In the genomic region with DNA sequence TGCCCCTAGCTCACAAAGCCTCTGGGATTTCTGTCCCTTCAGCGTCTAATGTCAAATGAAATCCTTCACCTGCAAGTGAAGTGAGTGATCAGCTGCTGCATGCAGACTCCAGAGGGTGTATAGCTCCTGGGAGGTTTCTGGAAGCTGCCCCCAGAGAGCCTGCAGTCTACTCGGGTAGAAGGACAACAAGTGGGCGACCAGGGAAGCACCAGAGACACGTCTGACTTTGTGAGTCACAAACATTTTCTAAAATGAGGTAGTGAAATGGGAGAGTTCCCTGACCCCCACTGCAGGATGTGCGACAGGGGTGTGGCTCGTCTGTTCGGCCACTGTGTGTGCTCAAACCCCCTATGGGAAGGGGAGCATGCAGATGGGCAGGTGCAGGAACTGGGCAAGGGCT, we compare ENCODE assay signal across 21 cellular contexts.
DNase-seq lines count a peak whose midpoint lies in the region; ATAC-seq and TF ChIP-seq lines count a peak whose summit lies in the region.
"Had no signal": no experiment of that assay in that cellular context is flagged by ENCODE, and none has a peak within 500 bp of the region (broad histone marks: within the 10 kb centered on the region; RNA-seq: fewer than 3 reads in every experiment).

No MANE protein-coding gene starts in this region.

- no peaks in the 10 kb centered on the region for H3K4me1 ChIP-seq in transverse colon
- H3K4me1 ChIP-seq: BLaER1, Caco-2 had no signal

- H3K36me3 ChIP-seq in transverse colon: no peaks in the 10 kb centered on the region
- H3K36me3 ChIP-seq: BLaER1 had no signal

- TF ChIP-seq POLR2A in transverse colon (IDR thresholded peaks at IDR 0.05): no peak

- H3K27me3 ChIP-seq in transverse colon: no peaks in the 10 kb centered on the region
- H3K27me3 ChIP-seq: BLaER1 had no signal

- H3K27ac ChIP-seq in coronary artery: no peak overlapping the region
- peak overlapping the region in 1 of 4 donors; percentile 30 for H3K27ac ChIP-seq in transverse colon
- H3K27ac ChIP-seq: BLaER1, KMS-11 had no signal

- no peaks in the 10 kb centered on the region for H3K9me3 Mint-ChIP-seq in osteocyte (ENCODE audit: unreplicated experiment)

- DNase-seq in coronary artery (ENCODE audit: low spot score): peak; percentile 60
- DNase-seq in osteocyte (ENCODE audit: extremely low spot score, unreplicated experiment): no peak
- peak; percentile 12 for DNase-seq in transverse colon
- DNase-seq in retina: no peak
- no peak for DNase-seq in SIG-M5 (lab: John Stamatoyannopoulos, UW)
- no peak for DNase-seq in NCI-H1092 (lab: John Stamatoyannopoulos, UW)
- DNase-seq in NCI-H187 (lab: John Stamatoyannopoulos, UW): no peak
- DNase-seq: ACHN; Caco-2; CD4-positive, alpha-beta memory T cell; DMS153; HFFc6; NCI-H1105; NCI-H2081; NCI-H2171 treated with DMSO at 0.1 percent for 48 hours; NCI-H526; PC-3; Right ventricle myocardium superior had no signal

- intact Hi-C loops in transverse colon (cut with DNase I; ENCODE audit: low total_unique reads): no loop called here

- TF ChIP-seq EP300 in transverse colon (IDR thresholded peaks at IDR 0.05; ENCODE audit: low read depth): no peak

- TF ChIP-seq CTCF in coronary artery (IDR thresholded peaks at IDR 0.05): no peak
- no peak for TF ChIP-seq CTCF in osteocyte (IDR thresholded peaks at IDR 0.05)
- no peak for TF ChIP-seq CTCF in transverse colon (IDR thresholded peaks at IDR 0.05)

- peaks cover 13% of the 10 kb centered on the region for H3K27me3 Mint-ChIP-seq in osteocyte (ENCODE audit: unreplicated experiment)

- no peaks in the 10 kb centered on the region for H3K36me3 Mint-ChIP-seq in osteocyte (ENCODE audit: unreplicated experiment)
- H3K36me3 Mint-ChIP-seq: CD4-positive, alpha-beta memory T cell had no signal

- peak; percentile 46 for ATAC-seq in HG03354 (IDR thresholded peaks at IDR 0.05; ENCODE audit: poor library complexity, severe bottlenecking, unreplicated experiment)
- ATAC-seq: PC-3 had no signal

- WGBS in transverse colon (ENCODE audit: low coverage in 1 of 2), 2 donors: 64% methylated on average over 7 of the region's 7 CpGs; no CpG with 5 or more reads in 1 of the 2 donors

- H3K4me3 ChIP-seq in coronary artery (no peak overlapping the region), transverse colon (no peak overlapping the region)
- H3K4me3 ChIP-seq: BLaER1 had no signal

- H3K27ac Mint-ChIP-seq in osteocyte (ENCODE audit: unreplicated experiment): peak overlapping the region; percentile 13
- H3K27ac Mint-ChIP-seq: CD4-positive, alpha-beta memory T cell; HFFc6 had no signal

- H3K4me1 Mint-ChIP-seq in osteocyte (ENCODE audit: unreplicated experiment): peaks cover 16% of the 10 kb centered on the region
- H3K4me1 Mint-ChIP-seq: CD4-positive, alpha-beta memory T cell had no signal

- in situ Hi-C loops in transverse colon (cut with MboI; ENCODE audit: low pct_ligation_motif_present in 1 of 4, low pct_unique_long_range_greater_than_20kb in 1 of 4, low sequenced_read_pairs in 3 of 4): no loop called here

- H3K9me3 ChIP-seq in transverse colon: no peaks in the 10 kb centered on the region
- H3K9me3 ChIP-seq: Caco-2 had no signal

- H3K4me3 Mint-ChIP-seq in osteocyte (ENCODE audit: unreplicated experiment): no peak overlapping the region
- H3K4me3 Mint-ChIP-seq: CD4-positive, alpha-beta memory T cell; HFFc6 had no signal

Comparison
In these comparisons a context has a peak if more than half of its experiments do, and no peak if none do; other contexts are left out.
1. DNase-seq: peak in coronary artery (single experiment) and transverse colon (single experiment); none in osteocyte (single experiment), retina (single experiment), SIG-M5 (single experiment), NCI-H1092 (single experiment) and NCI-H187 (0 of 2).